ENCODE assay signal across 24 cellular contexts in genomic region chr7:6460303-6460702, GRCh38.
"Had no signal": no experiment of that assay in that cellular context is flagged by ENCODE, and none has a peak within 500 bp of the region (broad histone marks: within the 10 kb centered on the region; RNA-seq: fewer than 3 reads in every experiment).

No MANE protein-coding gene starts in this region.

- H3K9me3 ChIP-seq: colonic mucosa, esophagus squamous epithelium, gastroesophageal sphincter, thoracic aorta, upper lobe of left lung had no signal

- H3K4me3 Mint-ChIP-seq: activated naive CD8-positive, alpha-beta T cell treated with anti-CD3 and anti-CD28 coated beads for 36 hours; activated T-cell treated with anti-CD3 and anti-CD28 coated beads, Interleukin-2, amount 50 U/mL, for 4 hours; memory B cell; naive B cell; stimulated activated naive B cell treated with anti-CD40 and anti-IgM and Interleukin-4, amounts not matched to agents 10 μg/mL and 1 μg/mL and 100 μg/mL, for 72 hours; T-cell had no signal

- DNase-seq: activated CD4-positive, alpha-beta T cell treated with anti-CD3 and anti-CD28 coated beads for 4 hours; activated CD4-positive, alpha-beta T cell treated with anti-CD3 and anti-CD28 coated beads, Interleukin-2, amount 50 U/mL, for 48 hours; activated CD4-positive, CD25-positive, alpha-beta regulatory T cell; activated CD8-positive, alpha-beta memory T cell treated with anti-CD3 and anti-CD28 coated beads, Interleukin-2, amount 50 U/mL, for 48 hours; activated naive CD4-positive, alpha-beta T cell treated with Interleukin-2 at 50 U/mL for 16 hours; activated naive CD8-positive, alpha-beta T cell treated with anti-CD3 and anti-CD28 coated beads for 36 hours; activated T-cell treated with anti-CD3 and anti-CD28 coated beads, Interleukin-2, amount 50 U/mL, for 4 hours; colonic mucosa; esophagus squamous epithelium; head of caudate nucleus; hypothalamus; naive B cell; occipital lobe; retina; stimulated activated CD4-positive, alpha-beta T cell treated with anti-CD3 and anti-CD28 coated beads, Interleukin-2, amount 100 ng/mL, for 48 hours; stimulated activated CD8-positive, alpha-beta memory T cell treated with anti-CD3 and anti-CD28 coated beads, Interleukin-4, amount 100 ng/mL, for 48 hours; stimulated activated naive B cell treated with anti-CD40 and anti-IgM and Interleukin-4, amounts not matched to agents 10 μg/mL and 1 μg/mL and 100 μg/mL, for 72 hours; T-cell; T1000; upper lobe of left lung had no signal

- H3K4me1 ChIP-seq: colonic mucosa, gastroesophageal sphincter, upper lobe of left lung had no signal

- H3K27me3 Mint-ChIP-seq: activated naive CD8-positive, alpha-beta T cell treated with anti-CD3 and anti-CD28 coated beads for 36 hours; memory B cell; naive B cell; stimulated activated naive B cell treated with anti-CD40 and anti-IgM and Interleukin-4, amounts not matched to agents 10 μg/mL and 1 μg/mL and 100 μg/mL, for 72 hours; T-cell had no signal

- H3K27me3 ChIP-seq: colonic mucosa, esophagus squamous epithelium, gastroesophageal sphincter, upper lobe of left lung had no signal

- ATAC-seq: activated T-cell treated with anti-CD3 and anti-CD28 coated beads, Interleukin-2, amount 50 U/mL, for 4 hours; gastroesophageal sphincter; stimulated activated naive B cell treated with anti-CD40 and anti-IgM and Interleukin-4, amounts not matched to agents 10 μg/mL and 1 μg/mL and 100 μg/mL, for 72 hours; T-cell had no signal

- H3K4me3 ChIP-seq: colonic mucosa, esophagus squamous epithelium, gastroesophageal sphincter, thoracic aorta, upper lobe of left lung had no signal

- H3K27ac Mint-ChIP-seq: activated naive CD8-positive, alpha-beta T cell treated with anti-CD3 and anti-CD28 coated beads for 36 hours; activated T-helper 2 cell treated with anti-CD3 and anti-CD28 coated beads, Interferon-gamma antibody, Interleukin-2, Interleukin-4, amounts not matched to agents 10 μg/mL and 5 μg/mL and 100 μg/mL, durations not matched to agents 14 hours and 24 hours and 36 hours; stimulated activated naive B cell treated with anti-CD40 and anti-IgM and Interleukin-4, amounts not matched to agents 10 μg/mL and 1 μg/mL and 100 μg/mL, for 72 hours; T-cell had no signal

- H3K36me3 Mint-ChIP-seq: activated naive CD8-positive, alpha-beta T cell treated with anti-CD3 and anti-CD28 coated beads for 36 hours had no signal

- H3K36me3 ChIP-seq: colonic mucosa had no signal

- H3K27ac ChIP-seq: colonic mucosa, esophagus squamous epithelium, gastroesophageal sphincter, thoracic aorta, upper lobe of left lung had no signal

- H3K9me3 Mint-ChIP-seq: activated naive CD8-positive, alpha-beta T cell treated with anti-CD3 and anti-CD28 coated beads for 36 hours; activated T-cell treated with anti-CD3 and anti-CD28 coated beads, Interleukin-2, amount 50 U/mL, for 4 hours; activated T-helper 2 cell treated with anti-CD3 and anti-CD28 coated beads, Interferon-gamma antibody, Interleukin-2, Interleukin-4, amounts not matched to agents 10 μg/mL and 5 μg/mL and 100 μg/mL, durations not matched to agents 14 hours and 24 hours and 36 hours; memory B cell; naive B cell; stimulated activated naive B cell treated with anti-CD40 and anti-IgM and Interleukin-4, amounts not matched to agents 10 μg/mL and 1 μg/mL and 100 μg/mL, for 72 hours; T-cell had no signal
